ENCODE assay signal across 9 cellular contexts in the genomic region with DNA sequence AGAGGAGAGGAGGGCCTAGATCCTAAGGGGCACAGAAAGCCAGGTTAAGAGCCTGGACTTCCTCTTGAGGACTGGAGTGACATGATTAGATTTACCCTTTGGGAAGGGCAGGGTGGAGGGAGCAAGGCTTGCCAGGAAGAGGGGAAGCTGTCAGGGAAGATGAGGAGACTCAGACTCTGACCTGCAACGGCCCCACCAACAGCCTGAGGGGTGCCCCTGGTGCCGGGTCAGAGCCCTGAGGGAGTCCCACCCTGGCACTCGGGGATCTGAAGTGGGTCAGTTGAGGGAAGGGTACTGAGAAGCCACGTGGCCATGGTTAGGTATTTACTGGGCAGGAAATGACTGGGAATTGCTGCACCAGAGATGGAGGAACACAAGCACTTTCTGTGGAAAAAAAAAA. TPM values are rescaled to one million over a fixed set of nuclear protein-coding genes. Genes with fewer than 3 reads are reported as not detected.
A peak's percentile ranks its signal among the peaks of the same experiment; 100 is the strongest.
DNase-seq lines count a peak whose midpoint lies in the region; ATAC-seq lines count a peak whose summit lies in the region.
"Had no signal": no experiment of that assay in that cellular context is flagged by ENCODE, and none has a peak within 500 bp of the region (broad histone marks: within the 10 kb centered on the region; RNA-seq: fewer than 3 reads in every experiment).

No MANE protein-coding gene starts in this region.

- peak overlapping the region; percentile 59 for H3K27ac ChIP-seq in effector memory CD4-positive, alpha-beta T cell (ENCODE audit: insufficient read depth, low read length, poor library complexity, severe bottlenecking)

- POLR2A ChIA-PET in naive thymus-derived CD8-positive, alpha-beta T cell (lab: Charles Lee), result interaction anchor here (1.2 to 5.1 kb wide), 7 partner anchors 9 to 65 kb away, joined by 3 to 70 read pairs (median 5); partner anchors contain the start of gene ECE1

- DNase-seq in stimulated activated naive CD8-positive, alpha-beta T cell treated with anti-CD3 and anti-CD28 coated beads, Interleukin-15, Interleukin-2, amounts not matched to agents 100 U/mL and 50 U/mL, for 24 hours, result no peak
- DNase-seq in effector memory CD4-positive, alpha-beta T cell, result no peak
- DNase-seq in naive thymus-derived CD8-positive, alpha-beta T cell, result no peak
- DNase-seq in hippocampal formation (lab: John Stamatoyannopoulos, UW), result no peak
- DNase-seq in effector CD4-positive, alpha-beta T cell, result no peak
- no peak for DNase-seq in NCI-H2171 (lab: John Stamatoyannopoulos, UW)
- DNase-seq: Calu3 had no signal

- peak overlapping the region; percentile 15 for H3K4me3 ChIP-seq in effector memory CD4-positive, alpha-beta T cell (ENCODE audit: insufficient read depth, low read depth, low read length, poor library complexity, severe bottlenecking)

- peaks cover 69% of the 10 kb centered on the region for H3K36me3 Mint-ChIP-seq in stimulated activated naive CD8-positive, alpha-beta T cell treated with anti-CD3 and anti-CD28 coated beads, Interleukin-15, Interleukin-2, amounts not matched to agents 100 ng/mL and 50 ng/mL, for 24 hours (ENCODE audit: low read depth)
- H3K36me3 Mint-ChIP-seq in naive thymus-derived CD8-positive, alpha-beta T cell, result peaks cover 0 to 28% (median 6%) of the 10 kb centered on the region in 3 donors

- H3K4me3 Mint-ChIP-seq in stimulated activated naive CD8-positive, alpha-beta T cell treated with anti-CD3 and anti-CD28 coated beads, Interleukin-15, Interleukin-2, amounts not matched to agents 100 ng/mL and 50 ng/mL, for 24 hours, result peak overlapping the region; percentile 58
- peak overlapping the region; percentile 46 to 87 (median 76) for H3K4me3 Mint-ChIP-seq in naive thymus-derived CD8-positive, alpha-beta T cell

- H3K27me3 Mint-ChIP-seq in stimulated activated naive CD8-positive, alpha-beta T cell treated with anti-CD3 and anti-CD28 coated beads, Interleukin-15, Interleukin-2, amounts not matched to agents 100 ng/mL and 50 ng/mL, for 24 hours, result no peaks in the 10 kb centered on the region
- H3K27me3 Mint-ChIP-seq in naive thymus-derived CD8-positive, alpha-beta T cell, result no peaks in the 10 kb centered on the region

- H3K36me3 ChIP-seq in effector memory CD4-positive, alpha-beta T cell (ENCODE audit: control insufficient read depth, insufficient read depth, low read length), result peaks cover 25% of the 10 kb centered on the region

- peak overlapping the region; percentile 91 for H3K27ac Mint-ChIP-seq in stimulated activated naive CD8-positive, alpha-beta T cell treated with anti-CD3 and anti-CD28 coated beads, Interleukin-15, Interleukin-2, amounts not matched to agents 100 ng/mL and 50 ng/mL, for 24 hours
- peak overlapping the region; percentile 89 to 97 (median 95) for H3K27ac Mint-ChIP-seq in naive thymus-derived CD8-positive, alpha-beta T cell

- peaks cover 85% of the 10 kb centered on the region for H3K4me1 Mint-ChIP-seq in stimulated activated naive CD8-positive, alpha-beta T cell treated with anti-CD3 and anti-CD28 coated beads, Interleukin-15, Interleukin-2, amounts not matched to agents 100 ng/mL and 50 ng/mL, for 24 hours (ENCODE audit: low read depth)
- peaks cover 19 to 55% (median 48%) of the 10 kb centered on the region in 4 donors for H3K4me1 Mint-ChIP-seq in naive thymus-derived CD8-positive, alpha-beta T cell

- no peaks in the 10 kb centered on the region for H3K27me3 ChIP-seq in effector memory CD4-positive, alpha-beta T cell (replicated peaks; ENCODE audit: control insufficient read depth, insufficient read depth, low read length, poor library complexity, severe bottlenecking)

- peaks cover 48% of the 10 kb centered on the region for H3K4me1 ChIP-seq in effector memory CD4-positive, alpha-beta T cell (ENCODE audit: control insufficient read depth, insufficient read depth, low read length, poor library complexity, severe bottlenecking)

- H3K9me3 ChIP-seq in effector memory CD4-positive, alpha-beta T cell (ENCODE audit: control insufficient read depth, low read length), result no peaks in the 10 kb centered on the region

- H3K9me3 Mint-ChIP-seq in stimulated activated naive CD8-positive, alpha-beta T cell treated with anti-CD3 and anti-CD28 coated beads, Interleukin-15, Interleukin-2, amounts not matched to agents 100 ng/mL and 50 ng/mL, for 24 hours, result no peaks in the 10 kb centered on the region
- no peaks in the 10 kb centered on the region for H3K9me3 Mint-ChIP-seq in naive thymus-derived CD8-positive, alpha-beta T cell

- ATAC-seq in stimulated activated naive CD8-positive, alpha-beta T cell treated with anti-CD3 and anti-CD28 coated beads, Interleukin-15, Interleukin-2, amounts not matched to agents 100 U/mL and 50 U/mL, for 24 hours, result no peak
- ATAC-seq in naive thymus-derived CD8-positive, alpha-beta T cell, result peak in 1 of 2 donors; percentile 25
- ATAC-seq in GM18870 (IDR thresholded peaks at IDR 0.05; ENCODE audit: unreplicated experiment), result no peak

RNA-seq across cellular contexts. Expression of gene ECE1, which starts 9.8 kb away (rescaled TPM):
- total RNA-seq in naive thymus-derived CD8-positive, alpha-beta T cell, result 10 to 100 TPM; 51.7 to 53.6 TPM
- polyA plus RNA-seq in naive thymus-derived CD8-positive, alpha-beta T cell, result 10 to 100 TPM in 2 of 3 donors, 1 to 10 TPM in 1; 9.1 to 37.3 (median 20.5) TPM
